Comparison of ENCODE assay signal across 1 cellular context in genomic region chr16:66750279-66751134, GRCh38.
A peak's percentile ranks its signal among the peaks of the same experiment; 100 is the strongest.
TF ChIP-seq lines count a peak whose summit lies in the region.

No MANE protein-coding gene starts in this region.

TF ChIP-seq in K562, 482 proteins besides CTCF, POLR2A, EP300 and RAD21 (continued from another document):
- no peak for TF ChIP-seq PRPF4 (IDR thresholded peaks at IDR 0.05; ENCODE audit: insufficient read depth, low read depth, low read length, poor library complexity, severe bottlenecking)
- TF ChIP-seq BRD4 (IDR thresholded peaks at IDR 0.05): 0 out of 2 replicates have a peak, but pooled peaks have one; percentile 13
- no peak for TF ChIP-seq ZBTB11 (CRISPR knock-in tag; IDR thresholded peaks at IDR 0.05)
- no peak for TF ChIP-seq ZBTB33 (CRISPR knock-in tag; IDR thresholded peaks at IDR 0.05)
- TF ChIP-seq MAX (CRISPR knock-in tag; IDR thresholded peaks at IDR 0.05): 0 out of 2 replicates have a peak, but pooled peaks have one; percentile 58
- 0 out of 2 replicates have a peak, but pooled peaks have one; percentile 24 for TF ChIP-seq ZNF143 (CRISPR knock-in tag; IDR thresholded peaks at IDR 0.05)
- TF ChIP-seq ZNF408 (CRISPR knock-in tag; IDR thresholded peaks at IDR 0.05; ENCODE audit: low read depth): no peak
- TF ChIP-seq ZNF354B (CRISPR knock-in tag; IDR thresholded peaks at IDR 0.05): no peak
- TF ChIP-seq ZNF311 (CRISPR knock-in tag; IDR thresholded peaks at IDR 0.05): no peak
- peak; percentile 62; the same call in 1 of the 2 replicates for TF ChIP-seq FOXK1 (CRISPR knock-in tag; IDR thresholded peaks at IDR 0.05; ENCODE audit: borderline replicate concordance)
- TF ChIP-seq HOMEZ (CRISPR knock-in tag; IDR thresholded peaks at IDR 0.05): no peak
- peak; percentile 40; the same call in 1 of the 2 replicates for TF ChIP-seq DPF2 (IDR thresholded peaks at IDR 0.05)
- TF ChIP-seq MCM2 (IDR thresholded peaks at IDR 0.05; ENCODE audit: low read depth): no peak
- TF ChIP-seq ZBTB40 (IDR thresholded peaks at IDR 0.05): 0 out of 2 replicates have a peak, but pooled peaks have one; percentile 25
- no peak for TF ChIP-seq ZBTB40 (CRISPR knock-in tag; IDR thresholded peaks at IDR 0.05)
- no peak for TF ChIP-seq ATF4 (CRISPR knock-in tag; IDR thresholded peaks at IDR 0.05)
- TF ChIP-seq ETV5 (CRISPR knock-in tag; IDR thresholded peaks at IDR 0.05; ENCODE audit: low read depth): no peak
- TF ChIP-seq ZNF436 (CRISPR knock-in tag; IDR thresholded peaks at IDR 0.05): no peak
TF ChIP-seq in K562: peak in this region for 8.
